In the genomic region with DNA sequence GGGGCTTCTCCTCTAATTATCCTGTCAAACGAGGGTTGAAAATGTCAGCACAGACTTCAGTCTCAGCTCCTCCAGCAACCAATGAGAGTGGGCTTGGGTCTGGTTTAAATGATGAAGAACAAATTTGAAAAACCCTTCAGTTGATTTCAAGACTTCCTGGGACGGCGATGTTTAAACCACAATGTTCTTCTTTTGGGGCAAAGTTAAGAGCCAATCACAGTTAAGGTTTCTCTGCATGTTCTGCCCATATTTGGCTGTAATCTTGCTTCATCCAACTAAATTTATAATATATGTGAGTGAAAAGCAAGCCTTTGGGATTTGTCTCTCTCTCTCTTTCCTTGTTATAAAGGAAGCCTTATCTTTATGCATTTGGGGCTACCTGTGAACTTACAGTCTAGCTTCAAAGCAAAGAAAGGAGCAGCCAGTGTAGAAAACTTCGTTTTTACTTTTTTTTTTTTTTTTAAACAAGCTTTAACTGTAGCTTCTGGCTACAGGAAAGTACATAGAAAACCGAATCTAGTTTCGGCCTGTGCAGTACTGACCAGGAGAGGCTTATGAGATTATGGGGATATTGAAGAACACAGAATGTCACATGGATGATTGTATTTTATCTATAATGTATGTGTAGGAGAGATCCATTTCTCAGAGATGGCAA, we compare ENCODE assay signal across 8 cellular contexts.
DNase-seq lines count a peak whose midpoint lies in the region; ATAC-seq and TF ChIP-seq lines count a peak whose summit lies in the region.
"Had no signal": no experiment of that assay in that cellular context is flagged by ENCODE, and none has a peak within 500 bp of the region (broad histone marks: within the 10 kb centered on the region; RNA-seq: fewer than 3 reads in every experiment).

No MANE protein-coding gene starts in this region.

- ATAC-seq in stimulated activated naive CD8-positive, alpha-beta T cell treated with anti-CD3 and anti-CD28 coated beads, Interleukin-15, Interleukin-2, amounts not matched to agents 100 U/mL and 50 U/mL, for 24 hours = peak; percentile 11
- no peak for ATAC-seq in GM21619 (IDR thresholded peaks at IDR 0.05; ENCODE audit: unreplicated experiment)

- peak; percentile 9 for DNase-seq in GM20000 (ENCODE audit: low spot score)
- DNase-seq in SKM-1 treated with dmso at 0.1 percent for 144 hours (lab: John Stamatoyannopoulos, UW; ENCODE audit: unreplicated experiment) = peak; percentile 45
- peak; percentile 77 for DNase-seq in fibroblast of peridontal ligament (ENCODE audit: extremely low read depth)
- no peak for DNase-seq in stimulated activated naive CD8-positive, alpha-beta T cell treated with anti-CD3 and anti-CD28 coated beads, Interleukin-15, Interleukin-2, amounts not matched to agents 100 U/mL and 50 U/mL, for 24 hours
- no peak for DNase-seq in HPDE6-E6E7 (ENCODE audit: extremely low spot score)
- no peak for DNase-seq in nucleus accumbens (lab: John Stamatoyannopoulos, UW)
- DNase-seq: cortex of kidney had no signal

- no peak for TF ChIP-seq CTCF in GM20000 (IDR thresholded peaks at IDR 0.05; ENCODE audit: extremely low read depth, missing control alignments)

Comparison
In these comparisons a context has a peak if more than half of its experiments do, and no peak if none do; other contexts are left out.
1. DNase-seq: peak in GM20000 (single experiment), SKM-1 treated with dmso at 0.1 percent for 144 hours (single experiment) and fibroblast of peridontal ligament (single experiment); none in stimulated activated naive CD8-positive, alpha-beta T cell treated with anti-CD3 and anti-CD28 coated beads, Interleukin-15, Interleukin-2, amounts not matched to agents 100 U/mL and 50 U/mL, for 24 hours (single experiment), HPDE6-E6E7 (single experiment) and nucleus accumbens (0 of 56).